23 cellular contexts compared by ENCODE assay signal in the genomic region with DNA sequence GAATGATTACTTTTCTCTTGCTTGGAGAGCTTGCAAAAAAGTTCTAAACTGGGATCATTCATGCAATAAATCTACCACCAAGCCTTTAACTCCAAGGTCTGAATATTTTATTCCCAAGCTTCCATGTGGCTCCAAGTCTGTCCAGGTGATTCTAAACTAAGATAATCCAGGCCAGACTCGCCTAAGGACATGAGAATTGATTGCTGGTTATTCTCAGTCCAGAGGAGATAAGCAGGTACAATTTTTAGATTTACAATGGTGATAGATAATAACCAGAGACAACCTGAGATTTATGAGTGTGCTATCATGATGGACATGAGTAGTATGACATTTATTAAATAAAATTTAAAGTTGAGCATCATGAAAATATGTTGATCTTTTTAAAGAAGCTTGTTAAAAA.
DNase-seq lines count a peak whose midpoint lies in the region; ATAC-seq and TF ChIP-seq lines count a peak whose summit lies in the region.
"Had no signal": no experiment of that assay in that cellular context is flagged by ENCODE, and none has a peak within 500 bp of the region (broad histone marks: within the 10 kb centered on the region; RNA-seq: fewer than 3 reads in every experiment).

No MANE protein-coding gene starts in this region.

- H3K4me2 ChIP-seq in SK-N-SH: no peak overlapping the region
- H3K4me2 ChIP-seq: A549, BLaER1 had no signal

- CTCF ChIA-PET in SK-N-SH (lab: Yijun Ruan, JAX): interaction anchor here (1.0 to 1.1 kb wide), 2 partner anchors 11 to 43 kb away, joined by 3 read pairs; no protein-coding TSS in a partner anchor

- no peaks in the 10 kb centered on the region for H4K20me1 ChIP-seq in SK-N-SH (ENCODE audit: insufficient read depth)
- H4K20me1 ChIP-seq: BLaER1 had no signal

- H3K9ac ChIP-seq in SK-N-SH: no peak overlapping the region
- H3K9ac ChIP-seq: BLaER1 had no signal

- no peaks in the 10 kb centered on the region for H3K36me3 ChIP-seq in left ventricle myocardium inferior
- H3K36me3 ChIP-seq in SK-N-SH (replicated peaks in 1 of 2; ENCODE audit: control insufficient read depth in 1 of 2, insufficient read depth in 2 of 2, low read length in 1 of 2): no peaks in the 10 kb centered on the region
- H3K36me3 ChIP-seq in tibial artery: no peaks in the 10 kb centered on the region
- H3K36me3 ChIP-seq: BLaER1 had no signal

- peaks cover 9% of the 10 kb centered on the region for H3K4me1 ChIP-seq in left ventricle myocardium inferior
- H3K4me1 ChIP-seq in right cardiac atrium (ENCODE audit: control insufficient read depth, insufficient read depth, low read length): peaks cover 2% of the 10 kb centered on the region
- H3K4me1 ChIP-seq in SK-N-SH (ENCODE audit: control insufficient read depth in 1 of 2, insufficient read depth in 2 of 2, low read depth in 1 of 2, low read length in 1 of 2): peaks cover 0 to 5% of the 10 kb centered on the region in 2 experiments; a peak in 2 of 4 replicates
- H3K4me1 ChIP-seq in tibial artery: peaks cover 0 to 12% (median 2%) of the 10 kb centered on the region in 4 donors
- H3K4me1 ChIP-seq: A549, BLaER1 had no signal

- POLR2A ChIA-PET in SK-N-SH (lab: Yijun Ruan, JAX): no interaction called here

- H3K4me3 ChIP-seq in left ventricle myocardium inferior (no peak overlapping the region), right cardiac atrium (ENCODE audit: low read length) (no peak overlapping the region), SK-N-SH (ENCODE audit: low read depth in 2 of 2, low read length in 1 of 2) (no peak overlapping the region), tibial artery (no peak overlapping the region)
- H3K4me3 ChIP-seq: A549, BLaER1, GM12878 had no signal

- no peak overlapping the region for H2AFZ ChIP-seq in SK-N-SH (ENCODE audit: low read depth)

- H3K9me3 ChIP-seq in left ventricle myocardium inferior (replicated peaks) (no peaks in the 10 kb centered on the region), right cardiac atrium (ENCODE audit: control insufficient read depth, low read length) (no peaks in the 10 kb centered on the region), SK-N-SH (no peaks in the 10 kb centered on the region), tibial artery (no peaks in the 10 kb centered on the region)
- H3K9me3 ChIP-seq: A549, BLaER1 had no signal

- peak in 1 of 2 experiments; percentile 81; a peak in 1 of 4 replicates for TF ChIP-seq EP300 in SK-N-SH (IDR thresholded peaks at IDR 0.05; ENCODE audit: borderline replicate concordance in 1 of 2, low read depth in 1 of 2, low read length in 1 of 2)

- TF ChIP-seq CTCF in left ventricle myocardium inferior (IDR thresholded peaks at IDR 0.05; ENCODE audit: borderline replicate concordance) (no peak), SK-N-SH (IDR thresholded peaks at IDR 0.05) (no peak), tibial artery (IDR thresholded peaks at IDR 0.05) (no peak)

- H3K9me2 ChIP-seq in SK-N-SH: no peaks in the 10 kb centered on the region

- ATAC-seq in right cardiac atrium (no peak), GM21529 (IDR thresholded peaks at IDR 0.05; ENCODE audit: unreplicated experiment) (no peak)
- ATAC-seq: A549, GM12878 had no signal

- H3K27ac ChIP-seq in left ventricle myocardium inferior (replicated peaks) (peak overlapping the region; percentile 6), right cardiac atrium (ENCODE audit: low read length) (no peak overlapping the region), SK-N-SH (ENCODE audit: low read depth in 2 of 2, low read length in 1 of 2) (peak overlapping the region in 1 of 2 experiments; percentile 72; a peak in 1 of 4 replicates), tibial artery (peak overlapping the region; percentile 32 to 38)
- H3K27ac ChIP-seq: 22Rv1, A549, BLaER1 had no signal

- H3K27me3 ChIP-seq in left ventricle myocardium inferior (ENCODE audit: low read depth) (no peaks in the 10 kb centered on the region), right cardiac atrium (ENCODE audit: control insufficient read depth, insufficient read depth) (no peaks in the 10 kb centered on the region), SK-N-SH (ENCODE audit: insufficient read depth) (no peaks in the 10 kb centered on the region), tibial artery (no peaks in the 10 kb centered on the region)
- H3K27me3 ChIP-seq: BLaER1 had no signal

- WGBS in right cardiac atrium: 67% methylated on average over 1 of the region's 1 CpG
- 4% methylated on average over 1 of the region's 1 CpG for WGBS in SK-N-SH (ENCODE audit: low lambda C conversion rate)

- H3K79me2 ChIP-seq in SK-N-SH (ENCODE audit: insufficient read depth): no peaks in the 10 kb centered on the region

- TF ChIP-seq RAD21 in SK-N-SH (IDR thresholded peaks at IDR 0.05; ENCODE audit: low read length): no peak

- DNase-seq in left ventricle myocardium inferior: no peak
- no peak for DNase-seq in right cardiac atrium
- DNase-seq in SK-N-SH: peak; percentile 15
- no peak for DNase-seq in tibial artery
- DNase-seq in posterior vena cava (ENCODE audit: low spot score): no peak
- DNase-seq: AML-193; C1 segment of cervical spinal cord; CD4-positive, alpha-beta memory T cell; CD4-positive, CD25-positive, alpha-beta regulatory T cell; CD8-positive, alpha-beta memory T cell; COR-L47; DMS 273 treated with DMSO at 0.1 percent for 48 hours; DMS153; DMS53; DMS79; DND-41; EL; GDM1 had no signal

- H3F3A ChIP-seq in SK-N-SH (replicated peaks; ENCODE audit: insufficient read depth): no peaks in the 10 kb centered on the region

- intact Hi-C loops in left ventricle myocardium inferior (cut with micrococcal nuclease) (no loop called here), right cardiac atrium (cut with DNase I) (no loop called here), tibial artery (cut with DNase I; ENCODE audit: low total_unique reads) (no loop called here), posterior vena cava (cut with DNase I) (no loop called here)

TF ChIP-seq in SK-N-SH, 30 proteins besides CTCF, POLR2A, EP300 and RAD21:
- TF ChIP-seq RXRA (IDR thresholded peaks at IDR 0.05; ENCODE audit: borderline replicate concordance, low read depth) (no peak), NRF1 (IDR thresholded peaks at IDR 0.05; ENCODE audit: low read depth, low read length) (no peak), SMC3 (IDR thresholded peaks at IDR 0.05; ENCODE audit: low read depth, low read length) (no peak), GATA2 (CRISPR knock-in tag; IDR thresholded peaks at IDR 0.05) (peak; percentile 88), RCOR1 (IDR thresholded peaks at IDR 0.05; ENCODE audit: low read length) (0 out of 2 replicates have a peak, but pooled peaks have one; percentile 10)
